Comparison of ENCODE assay signal across 1 cellular context in the genomic region with DNA sequence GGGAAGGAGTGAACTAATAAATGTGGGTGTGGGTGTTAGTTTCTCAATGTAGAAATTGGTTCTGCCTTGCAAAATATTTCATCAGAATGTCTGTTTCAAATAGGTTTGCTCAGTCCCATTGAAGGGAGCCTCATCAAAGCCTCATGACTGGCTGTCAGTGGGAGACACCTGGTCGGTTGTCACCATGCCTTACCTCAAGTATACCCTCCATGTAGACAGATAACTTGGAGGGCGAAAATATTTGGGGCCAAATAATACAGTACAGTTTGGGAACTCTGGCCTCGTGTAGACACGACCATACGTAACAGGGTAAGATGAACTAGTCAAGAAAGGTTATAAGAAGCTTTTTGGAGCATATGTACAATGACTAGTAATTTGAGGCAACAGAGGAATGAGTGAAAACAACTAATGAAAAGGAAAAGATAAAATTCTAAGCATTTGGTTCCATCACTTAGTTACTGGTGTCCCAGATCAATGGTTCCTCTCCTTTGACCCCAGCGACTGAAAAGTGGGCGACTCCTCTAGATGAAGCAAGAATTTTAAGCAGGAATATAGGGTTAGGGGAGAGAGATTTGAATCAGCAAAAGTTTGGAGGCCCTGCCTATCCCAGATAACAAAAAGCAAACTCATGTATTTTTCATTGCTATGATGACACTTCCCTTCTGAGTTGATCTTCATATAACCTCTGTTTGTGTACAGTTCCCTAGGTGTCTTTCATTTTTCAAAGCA.
TF ChIP-seq lines count a peak whose summit lies in the region.

No MANE protein-coding gene starts in this region.

TF ChIP-seq in K562, 482 proteins besides CTCF, POLR2A, EP300 and RAD21 (continued from another document and continues in another):
- TF ChIP-seq, protein P1, sequence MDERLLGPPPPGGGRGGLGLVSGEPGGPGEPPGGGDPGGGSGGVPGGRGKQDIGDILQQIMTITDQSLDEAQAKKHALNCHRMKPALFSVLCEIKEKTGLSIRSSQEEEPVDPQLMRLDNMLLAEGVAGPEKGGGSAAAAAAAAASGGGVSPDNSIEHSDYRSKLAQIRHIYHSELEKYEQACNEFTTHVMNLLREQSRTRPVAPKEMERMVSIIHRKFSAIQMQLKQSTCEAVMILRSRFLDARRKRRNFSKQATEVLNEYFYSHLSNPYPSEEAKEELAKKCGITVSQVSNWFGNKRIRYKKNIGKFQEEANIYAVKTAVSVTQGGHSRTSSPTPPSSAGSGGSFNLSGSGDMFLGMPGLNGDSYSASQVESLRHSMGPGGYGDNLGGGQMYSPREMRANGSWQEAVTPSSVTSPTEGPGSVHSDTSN (CRISPR knock-in tag; IDR thresholded peaks at IDR 0.05; ENCODE audit: low read depth): no peak
- TF ChIP-seq, protein P1 (tag; conservative IDR thresholded peaks at IDR 0.05; ENCODE audit: low read depth): peak; percentile 24; the same call in 1 of the 2 replicates
- TF ChIP-seq, protein P2, sequence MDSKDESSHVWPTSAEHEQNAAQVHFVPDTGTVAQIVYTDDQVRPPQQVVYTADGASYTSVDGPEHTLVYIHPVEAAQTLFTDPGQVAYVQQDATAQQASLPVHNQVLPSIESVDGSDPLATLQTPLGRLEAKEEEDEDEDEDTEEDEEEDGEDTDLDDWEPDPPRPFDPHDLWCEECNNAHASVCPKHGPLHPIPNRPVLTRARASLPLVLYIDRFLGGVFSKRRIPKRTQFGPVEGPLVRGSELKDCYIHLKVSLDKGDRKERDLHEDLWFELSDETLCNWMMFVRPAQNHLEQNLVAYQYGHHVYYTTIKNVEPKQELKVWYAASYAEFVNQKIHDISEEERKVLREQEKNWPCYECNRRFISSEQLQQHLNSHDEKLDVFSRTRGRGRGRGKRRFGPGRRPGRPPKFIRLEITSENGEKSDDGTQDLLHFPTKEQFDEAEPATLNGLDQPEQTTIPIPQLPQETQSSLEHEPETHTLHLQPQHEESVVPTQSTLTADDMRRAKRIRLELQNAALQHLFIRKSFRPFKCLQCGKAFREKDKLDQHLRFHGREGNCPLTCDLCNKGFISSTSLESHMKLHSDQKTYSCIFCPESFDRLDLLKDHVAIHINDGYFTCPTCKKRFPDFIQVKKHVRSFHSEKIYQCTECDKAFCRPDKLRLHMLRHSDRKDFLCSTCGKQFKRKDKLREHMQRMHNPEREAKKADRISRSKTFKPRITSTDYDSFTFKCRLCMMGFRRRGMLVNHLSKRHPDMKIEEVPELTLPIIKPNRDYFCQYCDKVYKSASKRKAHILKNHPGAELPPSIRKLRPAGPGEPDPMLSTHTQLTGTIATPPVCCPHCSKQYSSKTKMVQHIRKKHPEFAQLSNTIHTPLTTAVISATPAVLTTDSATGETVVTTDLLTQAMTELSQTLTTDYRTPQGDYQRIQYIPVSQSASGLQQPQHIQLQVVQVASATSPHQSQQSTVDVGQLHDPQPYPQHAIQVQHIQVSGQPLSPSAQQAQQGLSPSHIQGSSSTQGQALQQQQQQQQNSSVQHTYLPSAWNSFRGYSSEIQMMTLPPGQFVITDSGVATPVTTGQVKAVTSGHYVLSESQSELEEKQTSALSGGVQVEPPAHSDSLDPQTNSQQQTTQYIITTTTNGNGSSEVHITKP (IDR thresholded peaks at IDR 0.05; ENCODE audit: partially characterized antibody): peak; percentile 29
- TF ChIP-seq CEBPG (CRISPR knock-in tag; IDR thresholded peaks at IDR 0.05) (peak; percentile 84), CEBPG (tag; conservative IDR thresholded peaks at IDR 0.05 in 1 of 2, IDR thresholded peaks at IDR 0.05 in 1 of 2) (peak; percentile 56 to 92), PRMT5 (CRISPR knock-in tag; IDR thresholded peaks at IDR 0.05) (no peak), TEAD2 (tag; IDR thresholded peaks at IDR 0.05) (peak; percentile 58; the same call in 1 of the 2 replicates), ZNF274 (IDR thresholded peaks at IDR 0.05; ENCODE audit: borderline replicate concordance, low read depth, low read length) (no peak), PTTG1 (tag; IDR thresholded peaks at IDR 0.05; ENCODE audit: low read depth) (peak; percentile 48; the same call in 1 of the 2 replicates), POLR2H (tag; IDR thresholded peaks at IDR 0.05; ENCODE audit: low read depth) (peak; percentile 79), E2F3 (CRISPR knock-in tag; IDR thresholded peaks at IDR 0.05) (no peak), ZNF408 (CRISPR knock-in tag; IDR thresholded peaks at IDR 0.05; ENCODE audit: low read depth) (no peak), NR2C1 (IDR thresholded peaks at IDR 0.05) (peak; percentile 61; the same call in 1 of the 2 replicates), NR2C1 (tag; IDR thresholded peaks at IDR 0.05) (0 out of 2 replicates have a peak, but pooled peaks have one; percentile 65), ZNF23 (CRISPR knock-in tag; IDR thresholded peaks at IDR 0.05) (0 out of 2 replicates have a peak, but pooled peaks have one; percentile 36), TSC22D4 (tag; IDR thresholded peaks at IDR 0.05) (no peak), IRF2 (CRISPR knock-in tag; IDR thresholded peaks at IDR 0.05) (no peak), MAZ (CRISPR knock-in tag; conservative IDR thresholded peaks at IDR 0.05 in 1 of 2, IDR thresholded peaks at IDR 0.05 in 1 of 2) (peak in 1 of 2 experiments; percentile 61; a peak in 2 of 4 replicates), KLF10 (CRISPR knock-in tag; IDR thresholded peaks at IDR 0.05) (no peak), LEF1 (IDR thresholded peaks at IDR 0.05) (peak; percentile 65), ZNF134 (CRISPR knock-in tag; conservative IDR thresholded peaks at IDR 0.05) (0 out of 2 replicates have a peak, but pooled peaks have one; percentile 26), CREM (IDR thresholded peaks at IDR 0.05; ENCODE audit: low read depth) (0 out of 2 replicates have a peak, but pooled peaks have one; percentile 22), MED1 (CRISPR knock-in tag; IDR thresholded peaks at IDR 0.05; ENCODE audit: borderline replicate concordance) (no peak), BCL6 (CRISPR knock-in tag; IDR thresholded peaks at IDR 0.05) (0 out of 2 replicates have a peak, but pooled peaks have one; percentile 23), ZNF175 (CRISPR knock-in tag; IDR thresholded peaks at IDR 0.05; ENCODE audit: low read depth) (peak; percentile 94), TCF3 (CRISPR knock-in tag; IDR thresholded peaks at IDR 0.05) (peak; percentile 47), ELF4 (CRISPR knock-in tag; IDR thresholded peaks at IDR 0.05) (0 out of 2 replicates have a peak, but pooled peaks have one; percentile 67), TAF15 (IDR thresholded peaks at IDR 0.05; ENCODE audit: low read depth, low read length) (no peak), DDX20 (tag; IDR thresholded peaks at IDR 0.05; ENCODE audit: low read depth) (peak; percentile 57; the same call in 1 of the 2 replicates), ZC3H11A (IDR thresholded peaks at IDR 0.05; ENCODE audit: low read depth, low read length) (no peak), ZKSCAN8 (CRISPR knock-in tag; IDR thresholded peaks at IDR 0.05) (peak; percentile 85), ZBTB17 (CRISPR knock-in tag; IDR thresholded peaks at IDR 0.05) (peak; percentile 45)
- TF ChIP-seq, protein P3, sequence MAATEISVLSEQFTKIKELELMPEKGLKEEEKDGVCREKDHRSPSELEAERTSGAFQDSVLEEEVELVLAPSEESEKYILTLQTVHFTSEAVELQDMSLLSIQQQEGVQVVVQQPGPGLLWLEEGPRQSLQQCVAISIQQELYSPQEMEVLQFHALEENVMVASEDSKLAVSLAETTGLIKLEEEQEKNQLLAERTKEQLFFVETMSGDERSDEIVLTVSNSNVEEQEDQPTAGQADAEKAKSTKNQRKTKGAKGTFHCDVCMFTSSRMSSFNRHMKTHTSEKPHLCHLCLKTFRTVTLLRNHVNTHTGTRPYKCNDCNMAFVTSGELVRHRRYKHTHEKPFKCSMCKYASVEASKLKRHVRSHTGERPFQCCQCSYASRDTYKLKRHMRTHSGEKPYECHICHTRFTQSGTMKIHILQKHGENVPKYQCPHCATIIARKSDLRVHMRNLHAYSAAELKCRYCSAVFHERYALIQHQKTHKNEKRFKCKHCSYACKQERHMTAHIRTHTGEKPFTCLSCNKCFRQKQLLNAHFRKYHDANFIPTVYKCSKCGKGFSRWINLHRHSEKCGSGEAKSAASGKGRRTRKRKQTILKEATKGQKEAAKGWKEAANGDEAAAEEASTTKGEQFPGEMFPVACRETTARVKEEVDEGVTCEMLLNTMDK (IDR thresholded peaks at IDR 0.05; ENCODE audit: borderline replicate concordance, insufficient read depth, low read depth, low read length, poor library complexity, severe bottlenecking): no peak
- TF ChIP-seq, protein P4, sequence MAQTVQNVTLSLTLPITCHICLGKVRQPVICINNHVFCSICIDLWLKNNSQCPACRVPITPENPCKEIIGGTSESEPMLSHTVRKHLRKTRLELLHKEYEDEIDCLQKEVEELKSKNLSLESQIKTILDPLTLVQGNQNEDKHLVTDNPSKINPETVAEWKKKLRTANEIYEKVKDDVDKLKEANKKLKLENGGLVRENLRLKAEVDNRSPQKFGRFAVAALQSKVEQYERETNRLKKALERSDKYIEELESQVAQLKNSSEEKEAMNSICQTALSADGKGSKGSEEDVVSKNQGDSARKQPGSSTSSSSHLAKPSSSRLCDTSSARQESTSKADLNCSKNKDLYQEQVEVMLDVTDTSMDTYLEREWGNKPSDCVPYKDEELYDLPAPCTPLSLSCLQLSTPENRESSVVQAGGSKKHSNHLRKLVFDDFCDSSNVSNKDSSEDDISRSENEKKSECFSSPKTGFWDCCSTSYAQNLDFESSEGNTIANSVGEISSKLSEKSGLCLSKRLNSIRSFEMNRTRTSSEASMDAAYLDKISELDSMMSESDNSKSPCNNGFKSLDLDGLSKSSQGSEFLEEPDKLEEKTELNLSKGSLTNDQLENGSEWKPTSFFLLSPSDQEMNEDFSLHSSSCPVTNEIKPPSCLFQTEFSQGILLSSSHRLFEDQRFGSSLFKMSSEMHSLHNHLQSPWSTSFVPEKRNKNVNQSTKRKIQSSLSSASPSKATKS (CRISPR knock-in tag; IDR thresholded peaks at IDR 0.05): no peak
- TF ChIP-seq, protein P5, sequence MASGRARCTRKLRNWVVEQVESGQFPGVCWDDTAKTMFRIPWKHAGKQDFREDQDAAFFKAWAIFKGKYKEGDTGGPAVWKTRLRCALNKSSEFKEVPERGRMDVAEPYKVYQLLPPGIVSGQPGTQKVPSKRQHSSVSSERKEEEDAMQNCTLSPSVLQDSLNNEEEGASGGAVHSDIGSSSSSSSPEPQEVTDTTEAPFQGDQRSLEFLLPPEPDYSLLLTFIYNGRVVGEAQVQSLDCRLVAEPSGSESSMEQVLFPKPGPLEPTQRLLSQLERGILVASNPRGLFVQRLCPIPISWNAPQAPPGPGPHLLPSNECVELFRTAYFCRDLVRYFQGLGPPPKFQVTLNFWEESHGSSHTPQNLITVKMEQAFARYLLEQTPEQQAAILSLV (tag; IDR thresholded peaks at IDR 0.05): no peak
- TF ChIP-seq, protein P6, sequence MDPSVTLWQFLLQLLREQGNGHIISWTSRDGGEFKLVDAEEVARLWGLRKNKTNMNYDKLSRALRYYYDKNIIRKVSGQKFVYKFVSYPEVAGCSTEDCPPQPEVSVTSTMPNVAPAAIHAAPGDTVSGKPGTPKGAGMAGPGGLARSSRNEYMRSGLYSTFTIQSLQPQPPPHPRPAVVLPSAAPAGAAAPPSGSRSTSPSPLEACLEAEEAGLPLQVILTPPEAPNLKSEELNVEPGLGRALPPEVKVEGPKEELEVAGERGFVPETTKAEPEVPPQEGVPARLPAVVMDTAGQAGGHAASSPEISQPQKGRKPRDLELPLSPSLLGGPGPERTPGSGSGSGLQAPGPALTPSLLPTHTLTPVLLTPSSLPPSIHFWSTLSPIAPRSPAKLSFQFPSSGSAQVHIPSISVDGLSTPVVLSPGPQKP (CRISPR knock-in tag; IDR thresholded peaks at IDR 0.05): no peak
- TF ChIP-seq, protein P7, sequence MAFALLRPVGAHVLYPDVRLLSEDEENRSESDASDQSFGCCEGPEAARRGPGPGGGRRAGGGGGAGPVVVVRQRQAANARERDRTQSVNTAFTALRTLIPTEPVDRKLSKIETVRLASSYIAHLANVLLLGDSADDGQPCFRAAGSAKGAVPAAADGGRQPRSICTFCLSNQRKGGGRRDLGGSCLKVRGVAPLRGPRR (CRISPR knock-in tag; IDR thresholded peaks at IDR 0.05): peak; percentile 27; the same call in 1 of the 2 replicates
- TF ChIP-seq, protein P8, sequence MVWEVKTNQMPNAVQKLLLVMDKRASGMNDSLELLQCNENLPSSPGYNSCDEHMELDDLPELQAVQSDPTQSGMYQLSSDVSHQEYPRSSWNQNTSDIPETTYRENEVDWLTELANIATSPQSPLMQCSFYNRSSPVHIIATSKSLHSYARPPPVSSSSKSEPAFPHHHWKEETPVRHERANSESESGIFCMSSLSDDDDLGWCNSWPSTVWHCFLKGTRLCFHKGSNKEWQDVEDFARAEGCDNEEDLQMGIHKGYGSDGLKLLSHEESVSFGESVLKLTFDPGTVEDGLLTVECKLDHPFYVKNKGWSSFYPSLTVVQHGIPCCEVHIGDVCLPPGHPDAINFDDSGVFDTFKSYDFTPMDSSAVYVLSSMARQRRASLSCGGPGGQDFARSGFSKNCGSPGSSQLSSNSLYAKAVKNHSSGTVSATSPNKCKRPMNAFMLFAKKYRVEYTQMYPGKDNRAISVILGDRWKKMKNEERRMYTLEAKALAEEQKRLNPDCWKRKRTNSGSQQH (CRISPR knock-in tag; IDR thresholded peaks at IDR 0.05): no peak
- TF ChIP-seq, protein P9, sequence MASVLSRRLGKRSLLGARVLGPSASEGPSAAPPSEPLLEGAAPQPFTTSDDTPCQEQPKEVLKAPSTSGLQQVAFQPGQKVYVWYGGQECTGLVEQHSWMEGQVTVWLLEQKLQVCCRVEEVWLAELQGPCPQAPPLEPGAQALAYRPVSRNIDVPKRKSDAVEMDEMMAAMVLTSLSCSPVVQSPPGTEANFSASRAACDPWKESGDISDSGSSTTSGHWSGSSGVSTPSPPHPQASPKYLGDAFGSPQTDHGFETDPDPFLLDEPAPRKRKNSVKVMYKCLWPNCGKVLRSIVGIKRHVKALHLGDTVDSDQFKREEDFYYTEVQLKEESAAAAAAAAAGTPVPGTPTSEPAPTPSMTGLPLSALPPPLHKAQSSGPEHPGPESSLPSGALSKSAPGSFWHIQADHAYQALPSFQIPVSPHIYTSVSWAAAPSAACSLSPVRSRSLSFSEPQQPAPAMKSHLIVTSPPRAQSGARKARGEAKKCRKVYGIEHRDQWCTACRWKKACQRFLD (CRISPR knock-in tag; IDR thresholded peaks at IDR 0.05): peak; percentile 90
